8 cellular contexts compared by ENCODE assay signal in the genomic region with DNA sequence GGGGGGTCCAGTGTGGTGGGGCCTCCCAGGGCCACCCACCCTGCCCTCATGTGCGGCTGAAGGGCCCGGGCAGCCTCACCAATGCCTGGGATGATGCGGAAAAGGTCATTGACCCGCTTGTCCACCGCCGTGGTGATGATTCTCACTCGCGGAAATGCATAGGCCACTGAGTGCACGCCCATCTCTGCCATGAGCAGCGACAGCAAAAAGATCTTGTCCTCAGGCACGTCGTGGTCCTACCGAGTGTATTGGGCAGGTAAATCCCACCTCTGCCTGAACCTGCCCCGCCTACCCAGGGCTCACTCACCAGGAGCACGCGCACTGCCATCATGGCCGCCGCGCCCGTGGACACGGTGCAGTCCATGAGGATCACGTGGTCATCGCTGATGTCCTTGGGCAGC. TPM values are rescaled to one million over a fixed set of nuclear protein-coding genes. Genes with fewer than 3 reads are reported as not detected.
DNase-seq lines count a peak whose midpoint lies in the region; ATAC-seq and TF ChIP-seq lines count a peak whose summit lies in the region.
"Had no signal": no experiment of that assay in that cellular context is flagged by ENCODE, and none has a peak within 500 bp of the region (broad histone marks: within the 10 kb centered on the region; RNA-seq: fewer than 3 reads in every experiment).

No MANE protein-coding gene starts in this region.

- H3K27me3 ChIP-seq in right cardiac atrium (ENCODE audit: control insufficient read depth, insufficient read depth) (no peaks in the 10 kb centered on the region), right atrium auricular region (no peaks in the 10 kb centered on the region), sigmoid colon (no peaks in the 10 kb centered on the region)
- H3K27me3 ChIP-seq: gastrocnemius medialis had no signal

- WGBS in right cardiac atrium, result 88% methylated on average over 23 of the region's 23 CpGs
- whole genome bisulfite sequencing in sigmoid colon, 2 donors, result 93 to 96% methylated on average over 23 of the region's 23 CpGs

- no peak overlapping the region for H3K4me3 ChIP-seq in right cardiac atrium (ENCODE audit: low read length)
- H3K4me3 ChIP-seq in right atrium auricular region, result no peak overlapping the region
- H3K4me3 ChIP-seq in sigmoid colon, result no peak overlapping the region
- H3K4me3 ChIP-seq: gastrocnemius medialis had no signal

- H3K4me1 Mint-ChIP-seq in stimulated activated naive B cell treated with anti-CD40 and anti-IgM and Interleukin-4, amounts not matched to agents 10 μg/mL and 1 μg/mL and 100 μg/mL, for 72 hours, result peaks cover 14 to 21% of the 10 kb centered on the region in 2 donors

- no peaks in the 10 kb centered on the region for H3K9me3 ChIP-seq in right cardiac atrium (ENCODE audit: control insufficient read depth, low read length)
- H3K9me3 ChIP-seq in right atrium auricular region, result no peaks in the 10 kb centered on the region
- H3K9me3 ChIP-seq in sigmoid colon, result no peaks in the 10 kb centered on the region
- H3K9me3 ChIP-seq: gastrocnemius medialis had no signal

- H3K4me3 Mint-ChIP-seq in stimulated activated naive B cell treated with anti-CD40 and anti-IgM and Interleukin-4, amounts not matched to agents 10 μg/mL and 1 μg/mL and 100 μg/mL, for 72 hours, result no peak overlapping the region
- H3K4me3 Mint-ChIP-seq: stimulated activated memory B cell treated with anti-CD40 and anti-IgM and Interleukin-4, amounts not matched to agents 10 μg/mL and 1 μg/mL and 100 μg/mL, for 72 hours had no signal

- DNase-seq in right cardiac atrium, result peak in 2 of 3 donors; percentile 13 to 50
- no peak for DNase-seq in right atrium auricular region (ENCODE audit: low spot score)
- DNase-seq in sigmoid colon, result peak; percentile 67
- no peak for DNase-seq in stimulated activated naive B cell treated with anti-CD40 and anti-IgM and Interleukin-4, amounts not matched to agents 10 μg/mL and 1 μg/mL and 100 μg/mL, for 72 hours
- DNase-seq: activated naive CD4-positive, alpha-beta T cell treated with anti-CD3 and anti-CD28 coated beads, Interleukin-2, amount 50 U/mL, for 16 hours; gastrocnemius medialis; stimulated activated CD4-positive, alpha-beta T cell treated with anti-CD3 and anti-CD28 coated beads, Interleukin-2, amount 100 ng/mL, for 48 hours had no signal

- H3K36me3 ChIP-seq in right atrium auricular region (peaks cover 78% of the 10 kb centered on the region), sigmoid colon (peaks cover 36 to 82% (median 41%) of the 10 kb centered on the region in 4 donors)

- H3K4me1 ChIP-seq in right cardiac atrium (ENCODE audit: control insufficient read depth, insufficient read depth, low read length) (no peaks in the 10 kb centered on the region), right atrium auricular region (peaks cover 0 to 21% of the 10 kb centered on the region in 2 donors), sigmoid colon (peaks cover 0 to 14% (median 2%) of the 10 kb centered on the region in 4 donors)

- TF ChIP-seq POLR2A in sigmoid colon (IDR thresholded peaks at IDR 0.05), result no peak

- peaks cover 0 to 1% of the 10 kb centered on the region in 2 donors for H3K9me3 Mint-ChIP-seq in stimulated activated naive B cell treated with anti-CD40 and anti-IgM and Interleukin-4, amounts not matched to agents 10 μg/mL and 1 μg/mL and 100 μg/mL, for 72 hours

- TF ChIP-seq EP300 in sigmoid colon (IDR thresholded peaks at IDR 0.05), result no peak

- intact Hi-C loops in right cardiac atrium (cut with DNase I), result no loop called here
- intact Hi-C loops in sigmoid colon (cut with DNase I), result no loop called here

- H3K27ac Mint-ChIP-seq in stimulated activated naive B cell treated with anti-CD40 and anti-IgM and Interleukin-4, amounts not matched to agents 10 μg/mL and 1 μg/mL and 100 μg/mL, for 72 hours, result no peak overlapping the region
- H3K27ac Mint-ChIP-seq: stimulated activated memory B cell treated with anti-CD40 and anti-IgM and Interleukin-4, amounts not matched to agents 10 μg/mL and 1 μg/mL and 100 μg/mL, for 72 hours had no signal

- no peaks in the 10 kb centered on the region for H3K27me3 Mint-ChIP-seq in stimulated activated naive B cell treated with anti-CD40 and anti-IgM and Interleukin-4, amounts not matched to agents 10 μg/mL and 1 μg/mL and 100 μg/mL, for 72 hours
- H3K27me3 Mint-ChIP-seq: stimulated activated memory B cell treated with anti-CD40 and anti-IgM and Interleukin-4, amounts not matched to agents 10 μg/mL and 1 μg/mL and 100 μg/mL, for 72 hours had no signal

- no peak for ATAC-seq in right cardiac atrium
- ATAC-seq in stimulated activated naive B cell treated with anti-CD40 and anti-IgM and Interleukin-4, amounts not matched to agents 10 μg/mL and 1 μg/mL and 100 μg/mL, for 72 hours (replicated peaks), result no peak
- ATAC-seq: gastrocnemius medialis had no signal

- H3K27ac ChIP-seq in right cardiac atrium (ENCODE audit: low read length) (no peak overlapping the region), right atrium auricular region (no peak overlapping the region), sigmoid colon (no peak overlapping the region)
- H3K27ac ChIP-seq: gastrocnemius medialis had no signal

- TF ChIP-seq CTCF in right atrium auricular region (IDR thresholded peaks at IDR 0.05) (no peak), sigmoid colon (IDR thresholded peaks at IDR 0.05) (no peak)

- H3K36me3 Mint-ChIP-seq in stimulated activated naive B cell treated with anti-CD40 and anti-IgM and Interleukin-4, amounts not matched to agents 10 μg/mL and 1 μg/mL and 100 μg/mL, for 72 hours, result peaks cover 26 to 47% of the 10 kb centered on the region in 2 donors

RNA-seq across cellular contexts. Expression of a gene that starts 16.1 kb away (rescaled TPM):
- 10 to 100 TPM; 35.5 to 47.0 (median 44.0) TPM for total RNA-seq in right cardiac atrium
- polyA plus RNA-seq in right cardiac atrium, result 36.5 TPM
- total RNA-seq in right atrium auricular region, result 10 to 100 TPM; 25.9 to 27.6 TPM
- 10 to 100 TPM; 21.1 to 36.3 (median 24.9) TPM for total RNA-seq in sigmoid colon
- 10 to 100 TPM; 22.8 to 45.6 (median 26.1) TPM for polyA plus RNA-seq in sigmoid colon

RNA-seq across cellular contexts. Expression of a gene that starts 29.7 kb away (rescaled TPM):
- 10 to 100 TPM; 12.3 to 16.1 (median 13.6) TPM for total RNA-seq in right cardiac atrium
- 9.8 TPM for polyA plus RNA-seq in right cardiac atrium
- 1 to 10 TPM; 7.0 to 8.3 TPM for total RNA-seq in right atrium auricular region
- 10 to 100 TPM in 2 of 4 donors, 1 to 10 TPM in 2; 5.1 to 10.8 (median 9.0) TPM for total RNA-seq in sigmoid colon
- 1 to 10 TPM in 2 of 3 donors, under 1 TPM in 1; 0.23 to 5.5 (median 1.2) TPM for polyA plus RNA-seq in sigmoid colon

RNA-seq across cellular contexts. Expression of a gene that starts 39.4 kb away (rescaled TPM):
- total RNA-seq in right cardiac atrium, result 1 to 10 TPM; 3.3 to 4.9 (median 3.8) TPM
- polyA plus RNA-seq in right cardiac atrium, result 4.8 TPM
- 1 to 10 TPM; 3.1 to 3.7 TPM for total RNA-seq in right atrium auricular region
- 1 to 10 TPM in 3 of 4 donors, under 1 TPM in 1; 0.68 to 8.3 (median 1.9) TPM for total RNA-seq in sigmoid colon
- polyA plus RNA-seq in sigmoid colon, result 1 to 10 TPM; 2.8 to 8.7 (median 4.2) TPM

RNA-seq across cellular contexts. Expression of a gene that starts 40.9 kb away (rescaled TPM):
- total RNA-seq in right cardiac atrium (10 to 100 TPM; 42.5 to 44.7 (median 43.5) TPM), right atrium auricular region (10 to 100 TPM; 32.9 to 43.6 TPM), sigmoid colon (10 to 100 TPM; 42.3 to 52.1 (median 46.9) TPM)
- polyA plus RNA-seq in right cardiac atrium (29.6 TPM), sigmoid colon (10 to 100 TPM; 23.4 to 59.9 (median 26.4) TPM)

RNA-seq across cellular contexts. Expression of a gene that starts 45.1 kb away (rescaled TPM):
- total RNA-seq in right cardiac atrium (10 to 100 TPM; 43.1 to 51.0 (median 49.9) TPM), right atrium auricular region (10 to 100 TPM; 41.2 to 43.8 TPM), sigmoid colon (10 to 100 TPM; 25.0 to 36.4 (median 31.2) TPM)
- polyA plus RNA-seq in right cardiac atrium (32.2 TPM), sigmoid colon (10 to 100 TPM; 21.6 to 62.8 (median 41.6) TPM)

Comparison
In these comparisons a context has a peak if more than half of its experiments do, and no peak if none do; other contexts are left out.
1. DNase-seq: peak in right cardiac atrium (2 of 3) and sigmoid colon (single experiment); none in right atrium auricular region (single experiment) and stimulated activated naive B cell treated with anti-CD40 and anti-IgM and Interleukin-4, amounts not matched to agents 10 μg/mL and 1 μg/mL and 100 μg/mL, for 72 hours (single experiment).